ENCODE assay signal across 27 cellular contexts in genomic region chr14:20177433-20177974, GRCh38. TPM values are rescaled to one million over a fixed set of nuclear protein-coding genes. Genes with fewer than 3 reads are reported as not detected.
"Had no signal": no experiment of that assay in that cellular context is flagged by ENCODE, and none has a peak within 500 bp of the region (broad histone marks: within the 10 kb centered on the region; RNA-seq: fewer than 3 reads in every experiment).

No MANE protein-coding gene starts in this region.

- H3K9me3 ChIP-seq: neutrophil, ovary, psoas muscle, right atrium auricular region, spleen, upper lobe of right lung had no signal

- H3K27me3 ChIP-seq: brain microvascular endothelial cell, neutrophil, ovary, right atrium auricular region, spleen, upper lobe of right lung had no signal

- H3K4me3 ChIP-seq: ovary, psoas muscle, right atrium auricular region, spleen, upper lobe of right lung had no signal

- H3K36me3 ChIP-seq: brain microvascular endothelial cell, neutrophil, ovary, right atrium auricular region, spleen, upper lobe of right lung had no signal

- H3K27ac ChIP-seq: brain microvascular endothelial cell, neutrophil, ovary, psoas muscle, right atrium auricular region, spleen, upper lobe of right lung had no signal

- DNase-seq: activated CD4-positive, alpha-beta T cell treated with anti-CD3 and anti-CD28 coated beads, Interleukin-2, amount 10 ng/mL, durations not matched to agents 24 days and 14 days; activated CD8-positive, alpha-beta memory T cell treated with anti-CD3 and anti-CD28 coated beads, Interleukin-2, amount 10 ng/mL, durations not matched to agents 7 days and 5 days; activated CD8-positive, alpha-beta T cell treated with anti-CD3 and anti-CD28 coated beads for 36 hours; activated gamma-delta T cell; activated T-cell treated with anti-CD3 and anti-CD28 coated beads for 4 hours; aorta; brain microvascular endothelial cell; caudate nucleus; effector CD4-positive, alpha-beta T cell; foreskin melanocyte; hippocampal formation; left cardiac atrium; ovary; psoas muscle; spleen; stimulated activated CD4-positive, alpha-beta T cell treated with anti-CD3 and anti-CD28 coated beads, Interleukin-4, amount 100 ng/mL, for 1 hour; stimulated activated naive CD4-positive, alpha-beta T cell; T-helper 1 cell; upper lobe of right lung had no signal

- ATAC-seq: activated CD8-positive, alpha-beta memory T cell treated with anti-CD3 and anti-CD28 coated beads, Interleukin-2, amount 10 ng/mL, durations not matched to agents 7 days and 5 days; activated CD8-positive, alpha-beta T cell treated with anti-CD3 and anti-CD28 coated beads for 36 hours; activated naive CD4-positive, alpha-beta T cell treated with anti-CD3 and anti-CD28 coated beads, Interleukin-2, amount 50 U/mL, for 72 hours; esophagus mucosa; left cardiac atrium; natural killer cell treated with Interleukin-12 subunit alpha and Interleukin-12 subunit beta and Interleukin-15 and Interleukin-18, amount 100 ng/mL, for 72 hours; psoas muscle; upper lobe of right lung had no signal

- H3K4me1 ChIP-seq: psoas muscle, right atrium auricular region, spleen, upper lobe of right lung had no signal

RNA-seq across cellular contexts. Expression of gene OR11G2, which starts 13.2 kb away (rescaled TPM):
- polyA plus RNA-seq: adipose tissue, aorta, liver, ovary, psoas muscle, spleen, thymus had no signal

RNA-seq across cellular contexts. Expression of gene OR4N5, which starts 38.9 kb away (rescaled TPM):
- polyA plus RNA-seq: adipose tissue, aorta, liver, ovary, psoas muscle, spleen had no signal

RNA-seq across cellular contexts. Expression of gene OR11H6, which starts 46.0 kb away (rescaled TPM):
- polyA plus RNA-seq: adipose tissue, aorta, liver, ovary, psoas muscle, spleen, thymus had no signal

RNA-seq across cellular contexts. Expression of gene OR11H7, which starts 51.3 kb away (rescaled TPM):
- polyA plus RNA-seq: adipose tissue, aorta, liver, ovary, psoas muscle, spleen, thymus had no signal
